9 cellular contexts compared by ENCODE assay signal in the genomic region with DNA sequence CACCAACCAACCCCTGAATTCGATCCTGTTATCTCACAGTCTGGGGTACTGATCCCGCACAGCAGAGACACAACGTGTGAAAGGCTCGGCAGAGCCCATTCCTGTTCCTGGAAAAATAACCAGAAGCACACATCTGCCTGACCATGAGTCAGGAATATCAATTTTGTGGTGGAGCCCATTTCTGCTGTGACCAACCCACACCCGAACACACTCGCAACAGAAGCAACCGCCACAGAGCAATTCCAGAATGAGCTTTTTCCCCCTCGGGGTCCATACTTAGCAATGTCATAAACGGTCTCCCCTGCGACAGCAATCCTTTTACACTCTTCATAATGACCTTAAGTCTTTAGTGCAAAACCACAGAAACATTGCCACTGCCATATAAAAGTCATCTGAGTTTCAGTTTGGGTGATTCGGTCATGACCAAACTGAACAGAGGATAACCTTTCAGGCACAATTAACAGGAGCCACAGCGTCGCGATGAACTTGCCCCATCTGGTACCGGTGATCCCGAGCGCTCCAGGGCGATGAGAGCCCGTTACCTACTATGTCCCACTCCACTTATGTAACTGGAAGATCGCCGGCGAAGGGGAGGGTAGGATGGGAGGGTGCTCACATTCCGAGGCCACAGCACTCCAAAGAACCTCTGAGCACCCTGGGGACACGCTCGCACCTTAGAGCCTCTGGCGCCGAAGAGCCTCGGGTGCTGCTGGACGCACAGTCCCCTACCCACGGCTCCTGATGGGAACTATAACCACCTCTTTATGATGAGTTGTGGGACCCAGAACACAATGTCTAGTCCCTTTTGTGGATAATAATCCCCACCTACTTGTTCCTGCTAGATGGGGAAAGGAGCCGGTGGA. TPM values are rescaled to one million over a fixed set of nuclear protein-coding genes. Genes with fewer than 3 reads are reported as not detected.
DNase-seq lines count a peak whose midpoint lies in the region; ATAC-seq, FAIRE-seq and TF ChIP-seq lines count a peak whose summit lies in the region.
"Had no signal": no experiment of that assay in that cellular context is flagged by ENCODE, and none has a peak within 500 bp of the region (broad histone marks: within the 10 kb centered on the region; RNA-seq: fewer than 3 reads in every experiment).

No MANE protein-coding gene starts in this region.

- H3K27ac Mint-ChIP-seq in Calu3 (ENCODE audit: unreplicated experiment) = peak overlapping the region; percentile 66
- H3K27ac Mint-ChIP-seq in activated naive CD8-positive, alpha-beta T cell treated with anti-CD3 and anti-CD28 coated beads, Interleukin-2, amount 10 ng/mL, durations not matched to agents 7 days and 5 days = peak overlapping the region; percentile 91

- H3K4me1 Mint-ChIP-seq in Calu3 (ENCODE audit: low read depth, unreplicated experiment) = peaks cover 30% of the 10 kb centered on the region
- H3K4me1 Mint-ChIP-seq in activated naive CD8-positive, alpha-beta T cell treated with anti-CD3 and anti-CD28 coated beads, Interleukin-2, amount 10 ng/mL, durations not matched to agents 7 days and 5 days = peaks cover 42% of the 10 kb centered on the region

- peaks cover 37% of the 10 kb centered on the region for H3K4me1 ChIP-seq in Karpas-422 (ENCODE audit: low read length)
- peaks cover 55% of the 10 kb centered on the region for H3K4me1 ChIP-seq in left ventricle myocardium inferior

- peak overlapping the region; percentile 91 for H3K9ac ChIP-seq in Karpas-422 (ENCODE audit: low read length)

- no peaks in the 10 kb centered on the region for H3K27me3 Mint-ChIP-seq in Calu3 (ENCODE audit: unreplicated experiment)
- H3K27me3 Mint-ChIP-seq in activated naive CD8-positive, alpha-beta T cell treated with anti-CD3 and anti-CD28 coated beads, Interleukin-2, amount 10 ng/mL, durations not matched to agents 7 days and 5 days = peaks cover 4% of the 10 kb centered on the region

- POLR2A ChIA-PET in activated naive CD8-positive, alpha-beta T cell treated with anti-CD3 and anti-CD28 coated beads, Interleukin-2, amount 10 ng/mL, durations not matched to agents 7 days and 5 days (lab: Charles Lee) = interaction anchor here (1.0 kb wide), 1 partner anchor 215 kb away, joined by 4 read pairs; no protein-coding TSS in a partner anchor

- TF ChIP-seq CTCF in Calu3 (IDR thresholded peaks at IDR 0.05; ENCODE audit: unreplicated experiment) (no peak), left ventricle myocardium inferior (IDR thresholded peaks at IDR 0.05; ENCODE audit: borderline replicate concordance) (no peak), retinal pigment epithelial cell (conservative IDR thresholded peaks at IDR 0.05; ENCODE audit: low read depth, low read length) (no peak)

- peaks cover 35% of the 10 kb centered on the region for H3K36me3 Mint-ChIP-seq in Calu3 (ENCODE audit: insufficient read depth, unreplicated experiment)
- H3K36me3 Mint-ChIP-seq in activated naive CD8-positive, alpha-beta T cell treated with anti-CD3 and anti-CD28 coated beads, Interleukin-2, amount 10 ng/mL, durations not matched to agents 7 days and 5 days = no peaks in the 10 kb centered on the region

- no peak for FAIRE-seq in RCC 7860 (lab: Jason Lieb, UNC)

- no peaks in the 10 kb centered on the region for H3K9me3 ChIP-seq in Karpas-422 (ENCODE audit: low read length)
- H3K9me3 ChIP-seq in left ventricle myocardium inferior (replicated peaks) = no peaks in the 10 kb centered on the region

- peak overlapping the region; percentile 49; the same call in 1 of the 2 replicates for H3K27ac ChIP-seq in Karpas-422 (ENCODE audit: low read length)
- peak overlapping the region; percentile 97 for H3K27ac ChIP-seq in left ventricle myocardium inferior (replicated peaks)

- H3K4me3 Mint-ChIP-seq in Calu3 (ENCODE audit: low read depth, unreplicated experiment) = peak overlapping the region; percentile 88
- peak overlapping the region; percentile 90 for H3K4me3 Mint-ChIP-seq in activated naive CD8-positive, alpha-beta T cell treated with anti-CD3 and anti-CD28 coated beads, Interleukin-2, amount 10 ng/mL, durations not matched to agents 7 days and 5 days

- no peak for ATAC-seq in activated naive CD8-positive, alpha-beta T cell treated with anti-CD3 and anti-CD28 coated beads, Interleukin-2, amount 10 ng/mL, durations not matched to agents 7 days and 5 days (ENCODE audit: low read depth)
- no peak for ATAC-seq in HG02938 (IDR thresholded peaks at IDR 0.05; ENCODE audit: unreplicated experiment)
- no peak for ATAC-seq in HG03135 (IDR thresholded peaks at IDR 0.05; ENCODE audit: unreplicated experiment)

- TSS peak; percentile 46 for BruUV-seq in Calu3 (replicated peaks; lab: Mats Ljungman, UMichigan)

- H3K9me3 Mint-ChIP-seq in Calu3 (ENCODE audit: low read depth, unreplicated experiment) = no peaks in the 10 kb centered on the region
- no peaks in the 10 kb centered on the region for H3K9me3 Mint-ChIP-seq in activated naive CD8-positive, alpha-beta T cell treated with anti-CD3 and anti-CD28 coated beads, Interleukin-2, amount 10 ng/mL, durations not matched to agents 7 days and 5 days

- H3K36me3 ChIP-seq in Karpas-422 (ENCODE audit: insufficient read depth, low read length) (peaks cover 4% of the 10 kb centered on the region), left ventricle myocardium inferior (no peaks in the 10 kb centered on the region)

- H3K9me2 ChIP-seq in Karpas-422 (replicated peaks; ENCODE audit: insufficient read depth, low read length) = no peaks in the 10 kb centered on the region

- H3K4me3 ChIP-seq in Karpas-422 (ENCODE audit: low read length) (peak overlapping the region; percentile 92), left ventricle myocardium inferior (peak overlapping the region; percentile 79), retinal pigment epithelial cell (ENCODE audit: low read length) (peak overlapping the region; percentile 71)

- DNase-seq in Calu3 (no peak), Karpas-422 (no peak), left ventricle myocardium inferior (peak; percentile 39), retinal pigment epithelial cell (ENCODE audit: low read depth) (no peak), RCC 7860 (ENCODE audit: low spot score) (no peak)
- peak; percentile 37 for DNase-seq in activated naive CD8-positive, alpha-beta T cell treated with anti-CD3 and anti-CD28 coated beads, Interleukin-2, amount 10 ng/mL, durations not matched to agents 7 days and 5 days

- peaks cover 36% of the 10 kb centered on the region; the same call in 1 of the 2 replicates for H4K20me1 ChIP-seq in Karpas-422 (ENCODE audit: insufficient read depth, low read depth, low read length)

- peaks cover 54% of the 10 kb centered on the region for H3K79me2 ChIP-seq in Karpas-422 (ENCODE audit: low read length)

- H3K27me3 ChIP-seq in Karpas-422 (ENCODE audit: low read length) (no peaks in the 10 kb centered on the region), left ventricle myocardium inferior (ENCODE audit: low read depth) (no peaks in the 10 kb centered on the region)

- intact Hi-C loops in Calu3 (cut with micrococcal nuclease; ENCODE audit: unreplicated experiment) = no loop called here
- intact Hi-C loops in left ventricle myocardium inferior (cut with micrococcal nuclease) = no loop called here

- peak overlapping the region; percentile 92 for H3K4me2 ChIP-seq in Karpas-422 (ENCODE audit: low read depth, low read length, poor library complexity, severe bottlenecking)

- no peak overlapping the region for H2AFZ ChIP-seq in Karpas-422 (ENCODE audit: low read length)

- CTCF ChIA-PET in Calu3 (lab: Charles Lee) = no interaction called here

RNA-seq across cellular contexts. Expression of a gene that starts 1.1 kb away (rescaled TPM):
- 64.3 and 69.9 TPM in 2 replicates for total RNA-seq in Calu3 (2022)
- total RNA-seq in Karpas-422 (2014; rRNA removed; shearing (Covaris generic); ENCODE audit: low replicate concordance) = 20.4 and 27.5 TPM in 2 replicates
- 10 to 100 TPM; 81.9 to 82.8 TPM for total RNA-seq in activated naive CD8-positive, alpha-beta T cell treated with anti-CD3 and anti-CD28 coated beads, Interleukin-2, amount 10 ng/mL, durations not matched to agents 7 days and 5 days
- total RNA-seq in left ventricle myocardium inferior = 28.3 TPM

RNA-seq across cellular contexts. Expression of a gene that starts 47.7 kb away (rescaled TPM):
- total RNA-seq in Calu3 (2022) (not detected in 2 replicates), left ventricle myocardium inferior (not detected)
- total RNA-seq in Karpas-422 (2014; rRNA removed; shearing (Covaris generic); ENCODE audit: low replicate concordance) = not detected in 2 replicates
- not detected for total RNA-seq in activated naive CD8-positive, alpha-beta T cell treated with anti-CD3 and anti-CD28 coated beads, Interleukin-2, amount 10 ng/mL, durations not matched to agents 7 days and 5 days
- total RNA-seq: T-helper 2 cell treated with Interferon-gamma antibody and Interleukin-4, amounts not matched to agents 100 ng/mL and 5 ng/mL, for 36 hours had no signal

Comparison
In these comparisons a context has a peak if more than half of its experiments do, and no peak if none do; other contexts are left out.
1. DNase-seq: peak in activated naive CD8-positive, alpha-beta T cell treated with anti-CD3 and anti-CD28 coated beads, Interleukin-2, amount 10 ng/mL, durations not matched to agents 7 days and 5 days (single experiment) and left ventricle myocardium inferior (single experiment); none in Calu3 (single experiment), Karpas-422 (single experiment), retinal pigment epithelial cell (single experiment) and RCC 7860 (single experiment).
2. Peak in every context shown above with its lines, with median percentiles within 50 percentile points of each other: H3K4me3 ChIP-seq.